In genomic region chr14:72615511-72616121, GRCh38 we compare ENCODE assay signal across 9 cellular contexts.
A peak's percentile ranks its signal among the peaks of the same experiment; 100 is the strongest.
DNase-seq lines count a peak whose midpoint lies in the region; ATAC-seq, FAIRE-seq and TF ChIP-seq lines count a peak whose summit lies in the region.
"Had no signal": no experiment of that assay in that cellular context is flagged by ENCODE, and none has a peak within 500 bp of the region (broad histone marks: within the 10 kb centered on the region; RNA-seq: fewer than 3 reads in every experiment).

No MANE protein-coding gene starts in this region.

- no peak overlapping the region for H3K27ac Mint-ChIP-seq in astrocyte (ENCODE audit: unreplicated experiment)

- H3K27me3 Mint-ChIP-seq in astrocyte (ENCODE audit: low read depth, unreplicated experiment), result no peaks in the 10 kb centered on the region

- FAIRE-seq in astrocyte (lab: Jason Lieb, UNC), result peak; percentile 73

- H2AFZ ChIP-seq in astrocyte (ENCODE audit: low read depth, low read length), result peak overlapping the region; percentile 24

- no peaks in the 10 kb centered on the region for H3K9me3 ChIP-seq in astrocyte (ENCODE audit: insufficient read depth, low read depth, low read length)
- H3K9me3 ChIP-seq in right cardiac atrium (ENCODE audit: control insufficient read depth, low read length), result no peaks in the 10 kb centered on the region
- no peaks in the 10 kb centered on the region for H3K9me3 ChIP-seq in skeletal muscle tissue (ENCODE audit: control insufficient read depth in 3 of 3, low read length in 3 of 3)

- H3K9ac ChIP-seq in astrocyte (ENCODE audit: low read length) (peak overlapping the region; percentile 24), skeletal muscle tissue (ENCODE audit: low read depth in 1 of 3, low read length in 3 of 3) (peak overlapping the region in 1 of 3 donors; percentile 24)

- H3K4me3 ChIP-seq in astrocyte (ENCODE audit: insufficient read depth, low read depth, low read length), result no peak overlapping the region
- no peak overlapping the region for H3K4me3 ChIP-seq in right cardiac atrium (ENCODE audit: low read length)
- peak overlapping the region in 1 of 3 donors; percentile 13 for H3K4me3 ChIP-seq in skeletal muscle tissue (ENCODE audit: low read length in 3 of 3)

- no peaks in the 10 kb centered on the region for H4K20me1 ChIP-seq in astrocyte (ENCODE audit: insufficient read depth, low read length)

- H3K4me2 ChIP-seq in astrocyte (ENCODE audit: low read length), result peak overlapping the region; percentile 53

- DNase-seq in HK-2 (ENCODE audit: unreplicated experiment) (peak; percentile 74), astrocyte (ENCODE audit: low read depth) (peak; percentile 59), right cardiac atrium (peak in 2 of 3 donors; percentile 61 to 70), DMS153 treated with DMSO at 0.1 percent for 48 hours (lab: John Stamatoyannopoulos, UW; ENCODE audit: unreplicated experiment) (no peak)
- no peak for DNase-seq in stimulated activated CD4-positive, alpha-beta T cell treated with anti-CD3 and anti-CD28 coated beads, Interleukin-15, amount 100 ng/mL, for 24 hours
- DNase-seq: stimulated activated CD4-positive, alpha-beta T cell treated with anti-CD3 and anti-CD28 coated beads, Interleukin-1b, Interleukin-23, amount 100 ng/mL, for 48 hours; T-helper 2 cell had no signal

- H3K79me2 ChIP-seq in astrocyte (ENCODE audit: insufficient read depth, low read length), result no peaks in the 10 kb centered on the region

- intact Hi-C loops in right cardiac atrium (cut with DNase I), result loop anchor here in 1 of 4 donors (10.0 kb wide), 1 partner anchor 279 kb away; the partner anchor contains the start of gene DPF3

- H3K4me1 Mint-ChIP-seq in astrocyte (ENCODE audit: low read depth, unreplicated experiment), result peaks cover 47% of the 10 kb centered on the region

- H3K36me3 ChIP-seq in astrocyte (ENCODE audit: insufficient read depth, low read length), result no peaks in the 10 kb centered on the region
- H3K36me3 ChIP-seq in skeletal muscle tissue (ENCODE audit: control insufficient read depth in 3 of 3, insufficient read depth in 3 of 3, low read length in 3 of 3), result peaks cover 0 to 4% (median 0%) of the 10 kb centered on the region in 3 donors

- 47% methylated on average over 7 of the region's 7 CpGs for WGBS in right cardiac atrium

- H3K4me1 ChIP-seq in astrocyte (ENCODE audit: insufficient read depth, low read length) (peaks cover 51% of the 10 kb centered on the region), right cardiac atrium (ENCODE audit: control insufficient read depth, insufficient read depth, low read length) (peaks cover 35% of the 10 kb centered on the region), skeletal muscle tissue (ENCODE audit: control insufficient read depth in 3 of 3, insufficient read depth in 3 of 3, low read length in 3 of 3) (peaks cover 64 to 81% (median 68%) of the 10 kb centered on the region in 3 donors)

- no peak for TF ChIP-seq CTCF in astrocyte (IDR thresholded peaks at IDR 0.05; ENCODE audit: insufficient read depth, low read depth, low read length)

- H3K4me3 Mint-ChIP-seq in astrocyte (ENCODE audit: unreplicated experiment), result no peak overlapping the region

- H3K9me3 Mint-ChIP-seq in astrocyte (ENCODE audit: unreplicated experiment), result peaks cover 2% of the 10 kb centered on the region

- H3K27ac ChIP-seq in astrocyte (ENCODE audit: low read depth, low read length) (peak overlapping the region; percentile 48), right cardiac atrium (ENCODE audit: low read length) (peak overlapping the region; percentile 74), skeletal muscle tissue (ENCODE audit: low read depth, low read length) (peak overlapping the region; percentile 88)

- H3K27me3 ChIP-seq in astrocyte (ENCODE audit: insufficient read depth, low read length) (no peaks in the 10 kb centered on the region), right cardiac atrium (ENCODE audit: control insufficient read depth, insufficient read depth) (no peaks in the 10 kb centered on the region), skeletal muscle tissue (ENCODE audit: control insufficient read depth in 3 of 3, insufficient read depth in 3 of 3, low read length in 3 of 3) (no peaks in the 10 kb centered on the region)

- H3K36me3 Mint-ChIP-seq in astrocyte (ENCODE audit: low read depth, unreplicated experiment), result no peaks in the 10 kb centered on the region

- ATAC-seq in right cardiac atrium, result peak in 1 of 2 donors; percentile 67
- no peak for ATAC-seq in GM18861 (IDR thresholded peaks at IDR 0.05; ENCODE audit: unreplicated experiment)

Comparison
In these comparisons a context has a peak if more than half of its experiments do, and no peak if none do; other contexts are left out.
1. DNase-seq: peak in HK-2 (single experiment), astrocyte (single experiment) and right cardiac atrium (2 of 3); none in DMS153 treated with DMSO at 0.1 percent for 48 hours (single experiment) and stimulated activated CD4-positive, alpha-beta T cell treated with anti-CD3 and anti-CD28 coated beads, Interleukin-15, amount 100 ng/mL, for 24 hours (single experiment).
2. Peak in every context shown above with its lines, with median percentiles within 50 percentile points of each other: H3K27ac ChIP-seq.